8 cellular contexts compared by ENCODE assay signal in the genomic region with DNA sequence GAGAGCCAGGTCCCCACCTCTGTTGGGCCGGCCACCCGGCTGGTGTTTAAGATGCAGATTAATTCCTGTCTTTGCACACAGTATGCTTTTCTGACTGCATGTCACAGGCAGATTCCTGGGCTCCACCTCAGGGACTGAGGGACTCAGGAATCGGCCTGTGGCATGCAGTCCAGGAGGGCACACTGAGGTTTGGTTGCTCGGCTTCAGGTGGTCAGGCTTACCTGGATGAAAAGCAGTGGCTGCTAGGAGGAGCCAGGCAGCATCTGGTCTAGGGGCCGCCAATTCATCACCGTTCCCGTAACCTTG. TPM values are rescaled to one million over a fixed set of nuclear protein-coding genes. Genes with fewer than 3 reads are reported as not detected.
A peak's percentile ranks its signal among the peaks of the same experiment; 100 is the strongest.
DNase-seq lines count a peak whose midpoint lies in the region; ATAC-seq and TF ChIP-seq lines count a peak whose summit lies in the region.

No MANE protein-coding gene starts in this region.

- H3K27me3 ChIP-seq in GM06990 (replicated peaks; ENCODE audit: control insufficient read depth, insufficient read depth, low read length) (no peaks in the 10 kb centered on the region), esophagus muscularis mucosa (no peaks in the 10 kb centered on the region)

- peak overlapping the region in 3 of 4 donors; percentile 85 to 96 (median 88) for H3K27ac ChIP-seq in esophagus muscularis mucosa (replicated peaks in 1 of 4)

- TF ChIP-seq POLR2A in esophagus muscularis mucosa (IDR thresholded peaks at IDR 0.05; ENCODE audit: low read depth) = no peak

- no peaks in the 10 kb centered on the region for H3K9me3 ChIP-seq in esophagus muscularis mucosa

- no peaks in the 10 kb centered on the region for H3K27me3 Mint-ChIP-seq in progenitor cell of endocrine pancreas

- DNase-seq in GM06990 (ENCODE audit: extremely low read depth, insufficient read length) (no peak), RPMI8226 (peak; percentile 19), esophagus muscularis mucosa (ENCODE audit: extremely low spot score) (no peak), progenitor cell of endocrine pancreas (ENCODE audit: low spot score, unreplicated experiment) (no peak), retina (no peak), SKM-1 treated with dmso at 0.1 percent for 144 hours (lab: John Stamatoyannopoulos, UW; ENCODE audit: unreplicated experiment) (no peak)
- DNase-seq in activated effector memory CD4-positive, alpha-beta T cell treated with anti-CD3 and anti-CD28 coated beads, Interleukin-2, amount 50 U/mL, for 16 hours = no peak

- peaks cover 21% of the 10 kb centered on the region for H3K4me1 Mint-ChIP-seq in progenitor cell of endocrine pancreas (ENCODE audit: low read depth)

- TF ChIP-seq EP300 in esophagus muscularis mucosa (IDR thresholded peaks at IDR 0.05) = no peak

- no peaks in the 10 kb centered on the region for H3K9me3 Mint-ChIP-seq in progenitor cell of endocrine pancreas (ENCODE audit: low read depth)

- TF ChIP-seq CTCF in GM06990 (IDR thresholded peaks at IDR 0.05; ENCODE audit: insufficient read depth, low read length, poor library complexity, severe bottlenecking) = no peak
- TF ChIP-seq CTCF in esophagus muscularis mucosa (IDR thresholded peaks at IDR 0.05) = no peak
- no peak for TF ChIP-seq CTCF in progenitor cell of endocrine pancreas (IDR thresholded peaks at IDR 0.05; ENCODE audit: unreplicated experiment)

- peaks cover 9% of the 10 kb centered on the region for H3K36me3 Mint-ChIP-seq in progenitor cell of endocrine pancreas (ENCODE audit: insufficient read depth)

- WGBS in esophagus muscularis mucosa = 47% methylated on average over 6 of the region's 7 CpGs

- intact Hi-C loops in esophagus muscularis mucosa (cut with DNase I) = loop anchor here (10.0 kb wide), 1 partner anchor 112 kb away; a partner anchor contains a TSS

- H3K4me3 ChIP-seq in GM06990 (replicated peaks; ENCODE audit: low read depth, low read length) = peak overlapping the region; percentile 97
- peak overlapping the region; percentile 74 to 95 (median 84) for H3K4me3 ChIP-seq in esophagus muscularis mucosa

- peak overlapping the region; percentile 92 for H3K4me3 Mint-ChIP-seq in progenitor cell of endocrine pancreas (ENCODE audit: low read depth)

- peaks cover 4% of the 10 kb centered on the region for H3K36me3 ChIP-seq in GM06990 (ENCODE audit: control insufficient read depth, insufficient read depth, low read length)
- H3K36me3 ChIP-seq in esophagus muscularis mucosa = peaks cover 19 to 26% (median 23%) of the 10 kb centered on the region in 4 donors

- ATAC-seq in GM18502 (IDR thresholded peaks at IDR 0.05; ENCODE audit: poor library complexity, unreplicated experiment) = no peak

- H3K4me1 ChIP-seq in esophagus muscularis mucosa = peaks cover 37 to 54% (median 49%) of the 10 kb centered on the region in 4 donors

- peak overlapping the region; percentile 96 for H3K27ac Mint-ChIP-seq in progenitor cell of endocrine pancreas

RNA-seq across cellular contexts. Expression of a gene that starts 1.1 kb away (rescaled TPM):
- 10 to 100 TPM; 20.7 to 34.2 (median 24.6) TPM for total RNA-seq in esophagus muscularis mucosa
- total RNA-seq in progenitor cell of endocrine pancreas = 46.8 and 47.0 TPM in 2 replicates

RNA-seq across cellular contexts. Expression of a gene that starts 27.4 kb away (rescaled TPM):
- under 1 TPM in 1 of 4 donors, not detected in 3; under 0.01 TPM for total RNA-seq in esophagus muscularis mucosa
- 107 and 116 TPM in 2 replicates for total RNA-seq in progenitor cell of endocrine pancreas

Comparison
In these comparisons a context has a peak if more than half of its experiments do, and no peak if none do; other contexts are left out.
1. RNA of a gene that starts 27.4 kb away (total RNA-seq): 107 to 116 TPM in progenitor cell of endocrine pancreas; under 0.01 TPM in esophagus muscularis mucosa; every median in the first group is over 100 times any median in the second.